ENCODE assay signal across 16 cellular contexts in genomic region chr12:102659200-102659911, GRCh38.
DNase-seq lines count a peak whose midpoint lies in the region; ATAC-seq and TF ChIP-seq lines count a peak whose summit lies in the region.
"Had no signal": no experiment of that assay in that cellular context is flagged by ENCODE, and none has a peak within 500 bp of the region (broad histone marks: within the 10 kb centered on the region; RNA-seq: fewer than 3 reads in every experiment).

No MANE protein-coding gene starts in this region.

- no peak for ATAC-seq in HG03520 (IDR thresholded peaks at IDR 0.05; ENCODE audit: unreplicated experiment)
- ATAC-seq: activated CD8-positive, alpha-beta T cell treated with anti-CD3 and anti-CD28 coated beads for 36 hours had no signal

- DNase-seq in NCI-H1092 treated with DMSO at 0.1 percent for 48 hours (lab: John Stamatoyannopoulos, UW) (peak; percentile 3), NCI-H1092 (lab: John Stamatoyannopoulos, UW) (no peak), KBM-7 (peak; percentile 8), WERI-Rb-1 (peak; percentile 9), osteocyte (ENCODE audit: extremely low spot score, unreplicated experiment) (no peak), NCI-H146 treated with DMSO at 0.1 percent for 48 hours (lab: John Stamatoyannopoulos, UW; ENCODE audit: unreplicated experiment) (no peak), cerebellum (ENCODE audit: low spot score) (no peak)
- DNase-seq: activated CD8-positive, alpha-beta T cell treated with anti-CD3 and anti-CD28 coated beads for 36 hours; activated effector memory CD4-positive, alpha-beta T cell treated with Interleukin-2 at 50 U/mL for 16 hours; head of caudate nucleus; left ventricle myocardium inferior; NCI-H2029; T-helper 2 cell had no signal

- H3K4me1 Mint-ChIP-seq in osteocyte (ENCODE audit: unreplicated experiment), result no peaks in the 10 kb centered on the region

- TF ChIP-seq CTCF in WERI-Rb-1 (IDR thresholded peaks at IDR 0.05; ENCODE audit: low read depth, low read length) (peak; percentile 34; the same call in 1 of the 2 replicates), osteocyte (IDR thresholded peaks at IDR 0.05) (peak; percentile 20)

- no peak overlapping the region for H3K4me3 Mint-ChIP-seq in osteocyte (ENCODE audit: unreplicated experiment)
- H3K4me3 Mint-ChIP-seq: activated CD8-positive, alpha-beta T cell treated with anti-CD3 and anti-CD28 coated beads for 36 hours had no signal

- H3K27me3 ChIP-seq in WERI-Rb-1 (ENCODE audit: insufficient read depth, low read depth, severe bottlenecking), result no peaks in the 10 kb centered on the region

- no peak overlapping the region for H3K27ac Mint-ChIP-seq in osteocyte (ENCODE audit: unreplicated experiment)
- H3K27ac Mint-ChIP-seq: activated CD8-positive, alpha-beta T cell treated with anti-CD3 and anti-CD28 coated beads for 36 hours had no signal

- H3K9me3 ChIP-seq in WERI-Rb-1 (ENCODE audit: severe bottlenecking), result peaks cover 7% of the 10 kb centered on the region
- H3K9me3 ChIP-seq: HAP-1, thoracic aorta had no signal

- in situ Hi-C loops in KBM-7 (cut with MboI; ENCODE audit: low pct_unique_long_range_greater_than_20kb, low sequenced_read_pairs), result no loop called here

- no peaks in the 10 kb centered on the region for H3K36me3 Mint-ChIP-seq in osteocyte (ENCODE audit: unreplicated experiment)

- no peaks in the 10 kb centered on the region for H3K36me3 ChIP-seq in WERI-Rb-1
- H3K36me3 ChIP-seq: HAP-1, left ventricle myocardium inferior, thoracic aorta had no signal

- peaks cover 11% of the 10 kb centered on the region for H3K9me3 Mint-ChIP-seq in osteocyte (ENCODE audit: unreplicated experiment)

- H3K4me3 ChIP-seq in WERI-Rb-1 (ENCODE audit: low read depth, low read length), result no peak overlapping the region
- H3K4me3 ChIP-seq: HAP-1, left ventricle myocardium inferior, thoracic aorta had no signal

- H3K27ac ChIP-seq in WERI-Rb-1, result no peak overlapping the region
- H3K27ac ChIP-seq: left ventricle myocardium inferior, thoracic aorta had no signal

- H3K27me3 Mint-ChIP-seq in osteocyte (ENCODE audit: unreplicated experiment), result peaks cover 2% of the 10 kb centered on the region

Comparison
In these comparisons a context has a peak if more than half of its experiments do, and no peak if none do; other contexts are left out.
1. DNase-seq: peak in NCI-H1092 treated with DMSO at 0.1 percent for 48 hours (single experiment), KBM-7 (single experiment) and WERI-Rb-1 (single experiment); none in NCI-H1092 (single experiment), osteocyte (single experiment), NCI-H146 treated with DMSO at 0.1 percent for 48 hours (single experiment) and cerebellum (single experiment).